In genomic region chr11:17021550-17021949, GRCh38 we compare ENCODE assay signal across 25 cellular contexts. TPM values are rescaled to one million over a fixed set of nuclear protein-coding genes. Genes with fewer than 3 reads are reported as not detected.
DNase-seq lines count a peak whose midpoint lies in the region; TF ChIP-seq lines count a peak whose summit lies in the region.
"Had no signal": no experiment of that assay in that cellular context is flagged by ENCODE, and none has a peak within 500 bp of the region (broad histone marks: within the 10 kb centered on the region; RNA-seq: fewer than 3 reads in every experiment).

No MANE protein-coding gene starts in this region.

- no peaks in the 10 kb centered on the region for H3K36me3 ChIP-seq in NT2/D1 (ENCODE audit: insufficient read depth, insufficient read length, low read length)
- H3K36me3 ChIP-seq: right lobe of liver, spleen had no signal

- H3K27me3 Mint-ChIP-seq in osteocyte (ENCODE audit: unreplicated experiment) = no peaks in the 10 kb centered on the region
- H3K27me3 Mint-ChIP-seq: effector memory CD8-positive, alpha-beta T cell; progenitor cell of endocrine pancreas had no signal

- H3K4me1 Mint-ChIP-seq in osteocyte (ENCODE audit: unreplicated experiment) = peaks cover 45% of the 10 kb centered on the region
- H3K4me1 Mint-ChIP-seq: activated CD8-positive, alpha-beta memory T cell treated with anti-CD3 and anti-CD28 coated beads, Interleukin-2, amount 10 ng/mL, durations not matched to agents 7 days and 5 days; naive thymus-derived CD4-positive, alpha-beta T cell had no signal

- DNase-seq in EH (ENCODE audit: low read depth) (peak; percentile 79), NT2/D1 (ENCODE audit: low read depth, low spot score) (peak; percentile 49), fibroblast of villous mesenchyme (ENCODE audit: low read depth) (peak; percentile 20), osteocyte (ENCODE audit: extremely low spot score, unreplicated experiment) (no peak), GM19240 (ENCODE audit: insufficient read length, low spot score) (no peak), NCI-H2171 (lab: John Stamatoyannopoulos, UW) (no peak), KBM-7 (no peak)
- DNase-seq: activated CD4-positive, alpha-beta T cell treated with anti-CD3 and anti-CD28 coated beads, Interleukin-2, amount 50 U/mL, for 4 hours; activated CD8-positive, alpha-beta memory T cell treated with anti-CD3 and anti-CD28 coated beads, Interleukin-2, amount 10 ng/mL, durations not matched to agents 7 days and 5 days; activated T-cell treated with anti-CD3 and anti-CD28 coated beads, Interleukin-2, amount 50 U/mL, for 4 hours; effector memory CD8-positive, alpha-beta T cell; glutamatergic neuron; kidney; midbrain; naive thymus-derived CD4-positive, alpha-beta T cell; NCI-H1105; NCI-H1930; NCI-H526 treated with DMSO at 0.1 percent for 48 hours; right lobe of liver; SHP77 treated with DMSO at 0.1 percent for 48 hours; spleen; stimulated activated CD4-positive, alpha-beta T cell treated with anti-CD3 and anti-CD28 coated beads, Interleukin-2, amount 100 ng/mL, for 24 hours; stimulated activated naive CD8-positive, alpha-beta T cell treated with anti-CD3 and anti-CD28 coated beads, Interleukin-15, Interleukin-2, amounts not matched to agents 100 U/mL and 50 U/mL, for 24 hours had no signal

- H3K27me3 ChIP-seq in NT2/D1 (ENCODE audit: insufficient read depth, insufficient read length) = peaks cover 18% of the 10 kb centered on the region
- H3K27me3 ChIP-seq: right lobe of liver had no signal

- peaks cover 2% of the 10 kb centered on the region for H3K36me3 Mint-ChIP-seq in osteocyte (ENCODE audit: unreplicated experiment)
- H3K36me3 Mint-ChIP-seq: activated CD8-positive, alpha-beta memory T cell treated with anti-CD3 and anti-CD28 coated beads, Interleukin-2, amount 10 ng/mL, durations not matched to agents 7 days and 5 days had no signal

- peak overlapping the region; percentile 87 for H3K27ac Mint-ChIP-seq in osteocyte (ENCODE audit: unreplicated experiment)
- H3K27ac Mint-ChIP-seq: activated CD8-positive, alpha-beta memory T cell treated with anti-CD3 and anti-CD28 coated beads, Interleukin-2, amount 10 ng/mL, durations not matched to agents 7 days and 5 days; effector memory CD8-positive, alpha-beta T cell; naive thymus-derived CD4-positive, alpha-beta T cell; progenitor cell of endocrine pancreas had no signal

- H3K9ac ChIP-seq in NT2/D1 (ENCODE audit: insufficient read length, low read depth) = no peak overlapping the region

- in situ Hi-C loops in KBM-7 (cut with MboI; ENCODE audit: low pct_unique_long_range_greater_than_20kb, low sequenced_read_pairs) = no loop called here

- TF ChIP-seq CTCF in fibroblast of villous mesenchyme (IDR thresholded peaks at IDR 0.05; ENCODE audit: insufficient read depth, low read depth, low read length) = no peak
- no peak for TF ChIP-seq CTCF in osteocyte (IDR thresholded peaks at IDR 0.05)

- H3K9me3 Mint-ChIP-seq in osteocyte (ENCODE audit: unreplicated experiment) = no peaks in the 10 kb centered on the region
- H3K9me3 Mint-ChIP-seq: activated T-cell treated with anti-CD3 and anti-CD28 coated beads, Interleukin-2, amount 50 U/mL, for 4 hours; effector memory CD8-positive, alpha-beta T cell; naive thymus-derived CD4-positive, alpha-beta T cell had no signal

- H3K4me3 ChIP-seq in NT2/D1 (ENCODE audit: insufficient read length, low read depth) = no peak overlapping the region
- no peak overlapping the region for H3K4me3 ChIP-seq in fibroblast of villous mesenchyme (ENCODE audit: low read depth, low read length)
- H3K4me3 ChIP-seq: coronary artery, right lobe of liver, spleen had no signal

- H3K9me3 ChIP-seq in NT2/D1 (ENCODE audit: insufficient read depth, low read length) = no peaks in the 10 kb centered on the region
- H3K9me3 ChIP-seq: right lobe of liver, spleen had no signal

- H3K4me1 ChIP-seq in NT2/D1 (ENCODE audit: insufficient read depth, insufficient read length) = no peaks in the 10 kb centered on the region
- H3K4me1 ChIP-seq: right lobe of liver, spleen had no signal

- peak overlapping the region; percentile 15 for H3K4me3 Mint-ChIP-seq in osteocyte (ENCODE audit: unreplicated experiment)
- H3K4me3 Mint-ChIP-seq: activated CD8-positive, alpha-beta memory T cell treated with anti-CD3 and anti-CD28 coated beads, Interleukin-2, amount 10 ng/mL, durations not matched to agents 7 days and 5 days; activated T-cell treated with anti-CD3 and anti-CD28 coated beads, Interleukin-2, amount 50 U/mL, for 4 hours; effector memory CD8-positive, alpha-beta T cell; naive thymus-derived CD4-positive, alpha-beta T cell had no signal

RNA-seq across cellular contexts. Expression of gene PLEKHA7, which starts 7.3 kb away (rescaled TPM):
- 0.64 and 0.86 TPM in 2 replicates for total RNA-seq in fibroblast of villous mesenchyme
- total RNA-seq in osteocyte = 14.9 and 15.6 TPM in 2 replicates

RNA-seq across cellular contexts. Expression of gene RPS13, which starts 55.9 kb away (rescaled TPM):
- total RNA-seq in fibroblast of villous mesenchyme = 669 and 735 TPM in 2 replicates
- total RNA-seq in osteocyte = 981 and 1,003 TPM in 2 replicates

Comparison
In these comparisons a context has a peak if more than half of its experiments do, and no peak if none do; other contexts are left out.
1. DNase-seq: peak in EH (single experiment), NT2/D1 (single experiment) and fibroblast of villous mesenchyme (single experiment); none in osteocyte (single experiment), GM19240 (single experiment), NCI-H2171 (single experiment) and KBM-7 (single experiment).